Comparison of ENCODE assay signal across 8 cellular contexts in the genomic region with DNA sequence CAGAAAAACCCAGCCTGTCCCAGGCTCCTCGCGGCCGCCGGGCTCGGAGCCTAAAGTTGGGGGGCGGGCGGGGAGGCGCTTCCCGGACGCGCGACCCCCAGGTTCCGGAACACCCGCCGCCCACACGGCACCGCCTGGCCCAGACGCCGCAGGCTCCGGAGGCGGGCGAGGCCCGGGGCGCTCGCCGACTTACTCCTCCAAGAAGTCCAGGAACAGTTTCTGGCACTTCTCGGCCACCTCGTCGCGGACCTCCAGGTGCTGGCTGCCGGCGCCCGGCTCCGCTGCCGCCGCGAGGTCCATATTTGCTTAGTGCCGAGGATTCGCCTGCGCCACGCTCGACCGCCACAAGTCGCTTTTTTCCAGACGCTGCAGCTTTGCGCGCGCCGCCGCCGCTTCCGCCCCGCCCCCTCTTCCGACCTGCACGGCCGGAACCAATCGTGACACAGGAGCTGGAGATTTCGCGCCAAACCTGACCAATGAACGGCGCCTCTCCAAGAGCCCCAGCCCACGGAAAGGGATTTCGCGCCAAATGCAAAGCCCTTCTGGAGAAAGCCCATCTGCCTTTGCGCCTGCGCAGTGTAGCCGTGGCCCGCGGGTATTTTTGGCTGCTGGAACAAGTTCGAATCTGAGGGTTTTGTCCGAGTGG. TPM values are rescaled to one million over a fixed set of nuclear protein-coding genes. Genes with fewer than 3 reads are reported as not detected.
A peak's percentile ranks its signal among the peaks of the same experiment; 100 is the strongest.
DNase-seq lines count a peak whose midpoint lies in the region; ATAC-seq and TF ChIP-seq lines count a peak whose summit lies in the region.

A gene (minus strand): TSS at position 378 of the 646 bp plus-strand sequence. CDS start 78 bp downstream, at position 300.

- DNase-seq in AG04450 (ENCODE audit: low read depth, low spot score) = peak; percentile 98
- peak; percentile 99 for DNase-seq in NCI-H2227 treated with DMSO at 0.1 percent for 48 hours (lab: John Stamatoyannopoulos, UW)
- peak; percentile 99 to 100 for DNase-seq in cardiac fibroblast (ENCODE audit: low read depth in 2 of 2)
- DNase-seq in inferior parietal cortex (ENCODE audit: extremely low spot score) = peak; percentile 95
- peak; percentile 96 for DNase-seq in spleen

- intact Hi-C loops in spleen (cut with DNase I; ENCODE audit: low total_unique reads) = no loop called here

- peak; percentile 93 for ATAC-seq in GM18907 (IDR thresholded peaks at IDR 0.05; ENCODE audit: unreplicated experiment)
- ATAC-seq in HG03159 (IDR thresholded peaks at IDR 0.05; ENCODE audit: unreplicated experiment) = peak; percentile 91

- H3K4me3 ChIP-seq in AG04450 (ENCODE audit: low read depth, low read length) = peak within 1 kb of the TSS; percentile 76
- peak within 1 kb of the TSS; percentile 80 for H3K4me3 ChIP-seq in WI38 (ENCODE audit: low read depth, low read length)
- H3K4me3 ChIP-seq in cardiac fibroblast (replicated peaks in 1 of 2; ENCODE audit: low read depth in 2 of 2, low read length in 2 of 2) = peak within 1 kb of the TSS; percentile 71 to 78
- H3K4me3 ChIP-seq in spleen = peak within 1 kb of the TSS; percentile 69 to 99 (median 80)

- H3K36me3 ChIP-seq in spleen = peaks cover 0 to 16% (median 0%) of the 10 kb centered on the region in 6 donors

- H3K27me3 ChIP-seq in AG04450 (ENCODE audit: control insufficient read depth, insufficient read depth, low read length) (no peaks in the 10 kb centered on the region), spleen (replicated peaks in 1 of 7) (no peaks in the 10 kb centered on the region)

- CTCF ChIA-PET in AG04450 (lab: Charles Lee) = interaction anchor here (0.6 to 1.4 kb wide), 3 partner anchors 10 to 366 kb away, joined by 3 to 8 read pairs (median 3); no protein-coding TSS in a partner anchor

- WGBS in spleen, 5 donors = 0 to 1% (median 0%) methylated on average over 42 to 71 of the region's 71 CpGs

- H3K9me3 ChIP-seq in AG04450 (ENCODE audit: control insufficient read depth, insufficient read depth, low read length) (no peaks in the 10 kb centered on the region; the same call in 1 of the 2 replicates), spleen (no peaks in the 10 kb centered on the region)

- TF ChIP-seq CTCF in AG04450 (IDR thresholded peaks at IDR 0.05; ENCODE audit: low read depth, low read length) = no peak
- TF ChIP-seq CTCF in WI38 (IDR thresholded peaks at IDR 0.05; ENCODE audit: low read depth, low read length) = no peak
- no peak for TF ChIP-seq CTCF in cardiac fibroblast (IDR thresholded peaks at IDR 0.05; ENCODE audit: low read depth, low read length)
- TF ChIP-seq CTCF in spleen (IDR thresholded peaks at IDR 0.05 in 8 of 11, conservative IDR thresholded peaks at IDR 0.05 in 3 of 11) = peak in 5 of 11 experiments; percentile 33 to 60 (median 48)

- peak within 1 kb of the TSS; percentile 80 for H3K27ac ChIP-seq in AG04450 (ENCODE audit: low read depth, low read length)
- H3K27ac ChIP-seq in spleen = peak within 1 kb of the TSS; percentile 76 to 92 (median 86)

- H3K4me1 ChIP-seq in spleen = peaks cover 7 to 35% (median 23%) of the 10 kb centered on the region in 6 donors

- no peak for TF ChIP-seq POLR2A in spleen (IDR thresholded peaks at IDR 0.05)

- POLR2A ChIA-PET in AG04450 (lab: Yijun Ruan, JAX) = interaction anchor here (0.6 kb wide), 1 partner anchor 50 kb away, joined by 3 read pairs; no protein-coding TSS in a partner anchor

RNA-seq across cellular contexts. Expression of the gene that starts here (rescaled TPM):
- 22.8 and 27.3 TPM in 2 replicates for polyA plus RNA-seq in AG04450 (2011; rRNA removed)
- polyA minus RNA-seq in AG04450 (2011; rRNA and poly(A)+ RNA removed) = 20.6 and 25.9 TPM in 2 replicates
- 10 to 100 TPM; 10.4 to 17.9 (median 13.1) TPM for total RNA-seq in spleen
- 10 to 100 TPM in 2 of 3 donors, 1 to 10 TPM in 1; 4.9 to 12.6 (median 10.2) TPM for polyA plus RNA-seq in spleen

Comparison
In these comparisons a context has a peak if more than half of its experiments do, and no peak if none do; other contexts are left out.
1. Peak in every context shown above with its lines: DNase-seq, ATAC-seq, H3K4me3 ChIP-seq and H3K27ac ChIP-seq.